Comparison of ENCODE assay signal across 8 cellular contexts in genomic region chr12:1796515-1797010, GRCh38.
DNase-seq lines count a peak whose midpoint lies in the region; ATAC-seq and TF ChIP-seq lines count a peak whose summit lies in the region.

No MANE protein-coding gene starts in this region.

- H3K4me3 ChIP-seq in DND-41 (ENCODE audit: low read depth in 1 of 2, low read length in 2 of 2) (peak overlapping the region; percentile 16 to 59; a peak in 3 of 4 replicates), NB4 (ENCODE audit: low read depth, low read length) (peak overlapping the region; percentile 68), iPS-18c (ENCODE audit: insufficient read depth, low read depth, low read length) (peak overlapping the region; percentile 26; the same call in 1 of the 2 replicates)

- no peaks in the 10 kb centered on the region for H3K36me3 ChIP-seq in DND-41 (ENCODE audit: insufficient read depth, low read length)

- no peaks in the 10 kb centered on the region for H3K79me2 ChIP-seq in DND-41 (ENCODE audit: insufficient read depth, low read length)

- peak overlapping the region; percentile 100 for H2AFZ ChIP-seq in DND-41 (ENCODE audit: low read depth, low read length)

- H3K9me3 ChIP-seq in DND-41 (ENCODE audit: insufficient read depth, low read length, severe bottlenecking), result no peaks in the 10 kb centered on the region
- H3K9me3 ChIP-seq in iPS-18c (ENCODE audit: control insufficient read depth, insufficient read depth, low read length), result no peaks in the 10 kb centered on the region

- TF ChIP-seq POLR2A in NB4 (IDR thresholded peaks at IDR 0.05; ENCODE audit: extremely low read depth, insufficient read length), result peak; percentile 7

- TF ChIP-seq CTCF in DND-41 (IDR thresholded peaks at IDR 0.05; ENCODE audit: borderline replicate concordance, extremely low read depth, low read length, poor library complexity, severe bottlenecking) (no peak), NB4 (IDR thresholded peaks at IDR 0.05; ENCODE audit: low read depth, low read length) (no peak)

- H3K27ac ChIP-seq in DND-41 (ENCODE audit: low read length), result peak overlapping the region; percentile 51

- no peaks in the 10 kb centered on the region for H3K27me3 ChIP-seq in DND-41 (ENCODE audit: insufficient read depth, low read length, poor library complexity)

- H3K4me1 ChIP-seq in DND-41 (ENCODE audit: insufficient read depth, low read length), result peaks cover 18% of the 10 kb centered on the region

- ATAC-seq in DND-41 (ENCODE audit: insufficient read depth, low read depth) (peak; percentile 28; the same call in 2 of the 3 replicates), GM21723 (IDR thresholded peaks at IDR 0.05; ENCODE audit: unreplicated experiment) (peak; percentile 28), GM18520 (IDR thresholded peaks at IDR 0.05; ENCODE audit: unreplicated experiment) (no peak)

- H3K4me2 ChIP-seq in DND-41 (ENCODE audit: insufficient read depth, low read length), result peak overlapping the region; percentile 78

- peak overlapping the region; percentile 64 for H3K9ac ChIP-seq in DND-41 (ENCODE audit: low read depth, low read length)

- H4K20me1 ChIP-seq in DND-41 (ENCODE audit: insufficient read depth, low read length), result no peaks in the 10 kb centered on the region; the same call in 1 of the 2 replicates

- no peak for DNase-seq in DND-41
- DNase-seq in NB4 (ENCODE audit: low read depth), result peak; percentile 86
- DNase-seq in activated naive CD8-positive, alpha-beta T cell treated with anti-CD3 and anti-CD28 coated beads, Interleukin-2, amount 50 U/mL, for 16 hours (ENCODE audit: low read depth, low spot score), result peak; percentile 18
- DNase-seq in stimulated activated CD4-positive, alpha-beta T cell treated with anti-CD3 and anti-CD28 coated beads, TNF-alpha, amount 100 ng/mL, for 24 hours (ENCODE audit: low read depth in 3 of 3), result peak in 2 of 3 experiments; percentile 20 to 48
- no peak for DNase-seq in GDM1 (lab: John Stamatoyannopoulos, UW)

Comparison
In these comparisons a context has a peak if more than half of its experiments do, and no peak if none do; other contexts are left out.
1. DNase-seq: peak in NB4 (single experiment), activated naive CD8-positive, alpha-beta T cell treated with anti-CD3 and anti-CD28 coated beads, Interleukin-2, amount 50 U/mL, for 16 hours (single experiment) and stimulated activated CD4-positive, alpha-beta T cell treated with anti-CD3 and anti-CD28 coated beads, TNF-alpha, amount 100 ng/mL, for 24 hours (2 of 3); none in DND-41 (single experiment) and GDM1 (single experiment).
2. Peak in every context shown above with its lines, with median percentiles within 50 percentile points of each other: H3K4me3 ChIP-seq.